In the genomic region with DNA sequence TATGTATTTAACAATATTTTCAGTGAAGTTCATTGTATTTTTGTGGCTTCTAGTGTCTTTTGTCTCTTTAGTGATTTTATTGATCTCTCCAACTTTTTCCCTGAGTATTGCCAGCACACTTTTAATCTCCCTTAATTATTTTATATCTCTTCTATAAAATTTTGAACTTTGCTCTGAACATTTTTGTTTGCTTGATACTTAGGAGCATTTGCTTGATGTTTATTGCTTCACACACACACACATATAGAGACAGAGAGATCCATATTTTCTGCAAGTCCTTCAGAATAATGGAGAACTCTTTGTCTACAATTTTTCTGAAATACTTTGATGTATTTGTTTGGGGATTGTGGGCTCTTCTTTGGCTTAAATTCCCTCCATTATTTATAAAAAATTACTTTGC, we compare ENCODE assay signal across 23 cellular contexts.
DNase-seq lines count a peak whose midpoint lies in the region; ATAC-seq, FAIRE-seq and TF ChIP-seq lines count a peak whose summit lies in the region.
"Had no signal": no experiment of that assay in that cellular context is flagged by ENCODE, and none has a peak within 500 bp of the region (broad histone marks: within the 10 kb centered on the region; RNA-seq: fewer than 3 reads in every experiment).

No MANE protein-coding gene starts in this region.

- peak overlapping the region; percentile 65 for H3K27ac Mint-ChIP-seq in activated CD4-positive, alpha-beta T cell treated with anti-CD3 and anti-CD28 coated beads, Interleukin-2, amount 10 ng/mL, durations not matched to agents 7 days and 5 days
- H3K27ac Mint-ChIP-seq: CD14-positive monocyte; CD4-positive, alpha-beta T cell; CD8-positive, alpha-beta memory T cell; HFFc6 had no signal

- H3K9me3 Mint-ChIP-seq in activated CD4-positive, alpha-beta T cell treated with anti-CD3 and anti-CD28 coated beads, Interleukin-2, amount 10 ng/mL, durations not matched to agents 7 days and 5 days, result peaks cover 16% of the 10 kb centered on the region

- no peaks in the 10 kb centered on the region for H3K4me1 ChIP-seq in small intestine (ENCODE audit: control insufficient read depth in 2 of 2, insufficient read depth in 1 of 2, low read depth in 1 of 2, low read length in 1 of 2)
- no peaks in the 10 kb centered on the region for H3K4me1 ChIP-seq in pancreas
- no peaks in the 10 kb centered on the region for H3K4me1 ChIP-seq in effector memory CD4-positive, alpha-beta T cell (ENCODE audit: control insufficient read depth, insufficient read depth, low read length, poor library complexity, severe bottlenecking)
- H3K4me1 ChIP-seq: BE2C, HAP-1 had no signal

- H3K4me3 ChIP-seq in small intestine (ENCODE audit: low read depth in 1 of 2, low read length in 2 of 2) (no peak overlapping the region), pancreas (no peak overlapping the region)
- no peak overlapping the region for H3K4me3 ChIP-seq in effector memory CD4-positive, alpha-beta T cell (ENCODE audit: insufficient read depth, low read depth, low read length, poor library complexity, severe bottlenecking)
- H3K4me3 ChIP-seq: BLaER1 treated with 17β-estradiol and CSF1 and Interleukin-3, amounts not matched to agents 10 nM and 100 nM; HAP-1 had no signal

- H3K36me3 ChIP-seq in small intestine (ENCODE audit: control insufficient read depth in 2 of 2, insufficient read depth in 2 of 2, low read length in 2 of 2) (no peaks in the 10 kb centered on the region), pancreas (no peaks in the 10 kb centered on the region)
- H3K36me3 ChIP-seq in effector memory CD4-positive, alpha-beta T cell (ENCODE audit: control insufficient read depth, insufficient read depth, low read length), result no peaks in the 10 kb centered on the region
- H3K36me3 ChIP-seq: BE2C, HAP-1 had no signal

- CTCF ChIA-PET in activated CD4-positive, alpha-beta T cell treated with anti-CD3 and anti-CD28 coated beads, Interleukin-2, amount 10 ng/mL, durations not matched to agents 7 days and 5 days (lab: Charles Lee), result no interaction called here

- H3K27me3 Mint-ChIP-seq in activated CD4-positive, alpha-beta T cell treated with anti-CD3 and anti-CD28 coated beads, Interleukin-2, amount 10 ng/mL, durations not matched to agents 7 days and 5 days, result no peaks in the 10 kb centered on the region
- H3K27me3 Mint-ChIP-seq: CD4-positive, alpha-beta T cell; CD8-positive, alpha-beta memory T cell had no signal

- no peak for ATAC-seq in pancreas

- H3K27me3 ChIP-seq in small intestine (ENCODE audit: control insufficient read depth in 2 of 2, insufficient read depth in 2 of 2, low read length in 2 of 2), result no peaks in the 10 kb centered on the region
- H3K27me3 ChIP-seq in pancreas, result no peaks in the 10 kb centered on the region
- no peaks in the 10 kb centered on the region for H3K27me3 ChIP-seq in effector memory CD4-positive, alpha-beta T cell (replicated peaks; ENCODE audit: control insufficient read depth, insufficient read depth, low read length, poor library complexity, severe bottlenecking)
- H3K27me3 ChIP-seq: BE2C; BLaER1 treated with 17β-estradiol and CSF1 and Interleukin-3, amounts not matched to agents 10 nM and 100 nM had no signal

- H3K27ac ChIP-seq in small intestine (ENCODE audit: low read depth in 1 of 2, low read length in 1 of 2) (no peak overlapping the region), pancreas (no peak overlapping the region)
- no peak overlapping the region for H3K27ac ChIP-seq in effector memory CD4-positive, alpha-beta T cell (ENCODE audit: insufficient read depth, low read length, poor library complexity, severe bottlenecking)
- H3K27ac ChIP-seq: 22Rv1; BLaER1 treated with 17β-estradiol and CSF1 and Interleukin-3, amounts not matched to agents 10 nM and 100 nM had no signal

- H3K9me3 ChIP-seq in small intestine (ENCODE audit: control insufficient read depth, low read depth) (no peaks in the 10 kb centered on the region), pancreas (no peaks in the 10 kb centered on the region)
- peaks cover 8% of the 10 kb centered on the region for H3K9me3 ChIP-seq in effector memory CD4-positive, alpha-beta T cell (ENCODE audit: control insufficient read depth, low read length)
- H3K9me3 ChIP-seq: BE2C, HAP-1 had no signal

- no peak for TF ChIP-seq CTCF in pancreas (IDR thresholded peaks at IDR 0.05)

- intact Hi-C loops in pancreas (cut with DNase I), result no loop called here

- no peak for DNase-seq in activated CD4-positive, alpha-beta T cell treated with anti-CD3 and anti-CD28 coated beads, Interleukin-2, amount 10 ng/mL, durations not matched to agents 7 days and 5 days
- no peak for DNase-seq in activated CD4-positive, alpha-beta T cell treated with anti-CD3 and anti-CD28 coated beads, Interleukin-2, amount 50 U/mL, for 4 hours
- peak; percentile 55 for DNase-seq in small intestine
- no peak for DNase-seq in pancreas
- no peak for DNase-seq in effector memory CD4-positive, alpha-beta T cell
- DNase-seq: ACHN; AML-193; BE2C; CD4-positive, alpha-beta T cell; CD8-positive, alpha-beta memory T cell; DMS79; GF-D8; GOT3; HFFc6 had no signal

- POLR2A ChIA-PET in activated CD4-positive, alpha-beta T cell treated with anti-CD3 and anti-CD28 coated beads, Interleukin-2, amount 10 ng/mL, durations not matched to agents 7 days and 5 days (lab: Charles Lee), result no interaction called here

- H3K36me3 Mint-ChIP-seq in activated CD4-positive, alpha-beta T cell treated with anti-CD3 and anti-CD28 coated beads, Interleukin-2, amount 10 ng/mL, durations not matched to agents 7 days and 5 days (ENCODE audit: low read depth), result peaks cover 2% of the 10 kb centered on the region

- FAIRE-seq in colon (lab: Jason Lieb, UNC) (peak; percentile 82), small intestine (lab: Jason Lieb, UNC) (peak; percentile 71), pancreas (lab: Jason Lieb, UNC) (no peak)
- FAIRE-seq: A204.1, D721Med, GM12892, H54 had no signal

- no peak overlapping the region for H3K4me3 Mint-ChIP-seq in activated CD4-positive, alpha-beta T cell treated with anti-CD3 and anti-CD28 coated beads, Interleukin-2, amount 10 ng/mL, durations not matched to agents 7 days and 5 days
- H3K4me3 Mint-ChIP-seq: CD14-positive monocyte; CD4-positive, alpha-beta T cell; CD8-positive, alpha-beta memory T cell; HFFc6 had no signal

- H3K4me1 Mint-ChIP-seq in activated CD4-positive, alpha-beta T cell treated with anti-CD3 and anti-CD28 coated beads, Interleukin-2, amount 10 ng/mL, durations not matched to agents 7 days and 5 days, result no peaks in the 10 kb centered on the region
- H3K4me1 Mint-ChIP-seq: CD14-positive monocyte; CD8-positive, alpha-beta memory T cell had no signal
